ENCODE assay signal across 1 cellular context in genomic region chrX:49269010-49269767, GRCh38.
TF ChIP-seq lines count a peak whose summit lies in the region.

No MANE protein-coding gene starts in this region.

TF ChIP-seq in IMR-90, 13 proteins besides CTCF, POLR2A, EP300 and RAD21 (continued from another document):
- TF ChIP-seq ELK1 (IDR thresholded peaks at IDR 0.05; ENCODE audit: borderline replicate concordance, low read depth, low read length) (no peak), MAZ (IDR thresholded peaks at IDR 0.05; ENCODE audit: borderline replicate concordance, low read depth, low read length) (0 out of 2 replicates have a peak, but pooled peaks have one; percentile 22), MAFK (IDR thresholded peaks at IDR 0.05; ENCODE audit: low read depth, low read length) (no peak)
TF ChIP-seq in IMR-90: peak in this region for 1.
